ENCODE assay signal across 1 cellular context in genomic region chr2:102034683-102035606, GRCh38.
TF ChIP-seq lines count a peak whose summit lies in the region.

No MANE protein-coding gene starts in this region.

TF ChIP-seq in HepG2, 621 proteins besides CTCF, POLR2A, EP300 and RAD21 (continued from another document and continues in another):
- peak; percentile 52 for TF ChIP-seq TFDP2 (CRISPR knock-in tag; IDR thresholded peaks at IDR 0.05)
- peak; percentile 80 for TF ChIP-seq AGO2 (optimal IDR thresholded peaks at IDR 0.05; ENCODE audit: low read depth, low read length)
- TF ChIP-seq ZFP91 (CRISPR knock-in tag; IDR thresholded peaks at IDR 0.05; ENCODE audit: borderline replicate concordance) = peak; percentile 21; the same call in 1 of the 2 replicates
- no peak for TF ChIP-seq KDM6A (CRISPR knock-in tag; IDR thresholded peaks at IDR 0.05; ENCODE audit: low read depth)
- no peak for TF ChIP-seq HOXA3 (CRISPR knock-in tag; IDR thresholded peaks at IDR 0.05)
- TF ChIP-seq CREM (IDR thresholded peaks at IDR 0.05) = peak; percentile 27; the same call in 1 of the 2 replicates
- no peak for TF ChIP-seq CREM (CRISPR knock-in tag; IDR thresholded peaks at IDR 0.05)
- no peak; a peak in 1 of 4 replicates for TF ChIP-seq HMGXB4 (CRISPR knock-in tag; IDR thresholded peaks at IDR 0.05; ENCODE audit: borderline replicate concordance in 1 of 2, low read depth in 1 of 2)
- no peak for TF ChIP-seq SYNCRIP (IDR thresholded peaks at IDR 0.05; ENCODE audit: insufficient read depth, low read depth, low read length)
- TF ChIP-seq RXRB (CRISPR knock-in tag; IDR thresholded peaks at IDR 0.05; ENCODE audit: borderline replicate concordance) = peak; percentile 50; the same call in 1 of the 2 replicates
- TF ChIP-seq ZNF607 (CRISPR knock-in tag; IDR thresholded peaks at IDR 0.05; ENCODE audit: borderline replicate concordance) = peak; percentile 30; the same call in 1 of the 2 replicates
- no peak for TF ChIP-seq RBAK (CRISPR knock-in tag; IDR thresholded peaks at IDR 0.05)
- TF ChIP-seq ZFP36L1 (CRISPR knock-in tag; IDR thresholded peaks at IDR 0.05) = no peak
- peak; percentile 86; the same call in 1 of the 2 replicates for TF ChIP-seq ZNF567 (CRISPR knock-in tag; IDR thresholded peaks at IDR 0.05; ENCODE audit: borderline replicate concordance)
- TF ChIP-seq ZBTB3 (CRISPR knock-in tag; IDR thresholded peaks at IDR 0.05; ENCODE audit: borderline replicate concordance, low read depth) = 0 out of 2 replicates have a peak, but pooled peaks have one; percentile 8
- TF ChIP-seq ZNF609 (CRISPR knock-in tag; IDR thresholded peaks at IDR 0.05; ENCODE audit: borderline replicate concordance) = peak; percentile 33; the same call in 1 of the 2 replicates
- TF ChIP-seq ZFY (CRISPR knock-in tag; IDR thresholded peaks at IDR 0.05) = 0 out of 2 replicates have a peak, but pooled peaks have one; percentile 11
- no peak for TF ChIP-seq AGO1 (IDR thresholded peaks at IDR 0.05; ENCODE audit: low read depth, low read length, poor library complexity, severe bottlenecking)
- TF ChIP-seq HNF4G (IDR thresholded peaks at IDR 0.05; ENCODE audit: borderline replicate concordance, low read depth, low read length) = peak; percentile 61; the same call in 1 of the 2 replicates
- TF ChIP-seq HNF4G (CRISPR knock-in tag; IDR thresholded peaks at IDR 0.05; ENCODE audit: borderline replicate concordance, low read depth) = no peak
- TF ChIP-seq ZNF766 (CRISPR knock-in tag; IDR thresholded peaks at IDR 0.05; ENCODE audit: borderline replicate concordance) = 0 out of 2 replicates have a peak, but pooled peaks have one; percentile 24
- no peak for TF ChIP-seq ZNF224 (CRISPR knock-in tag; IDR thresholded peaks at IDR 0.05)
- TF ChIP-seq MXD4 (CRISPR knock-in tag; IDR thresholded peaks at IDR 0.05) = no peak
- TF ChIP-seq FOXO1 (CRISPR knock-in tag; IDR thresholded peaks at IDR 0.05) = no peak
- no peak for TF ChIP-seq PRPF4 (IDR thresholded peaks at IDR 0.05; ENCODE audit: low read depth, low read length, poor library complexity, severe bottlenecking)
- TF ChIP-seq TIGD3 (CRISPR knock-in tag; IDR thresholded peaks at IDR 0.05; ENCODE audit: borderline replicate concordance) = no peak
- TF ChIP-seq TBX2 (CRISPR knock-in tag; IDR thresholded peaks at IDR 0.05; ENCODE audit: borderline replicate concordance) = peak; percentile 73
- 0 out of 2 replicates have a peak, but pooled peaks have one; percentile 31 for TF ChIP-seq ZBTB26 (CRISPR knock-in tag; IDR thresholded peaks at IDR 0.05; ENCODE audit: borderline replicate concordance)
- peak; percentile 35; the same call in 1 of the 2 replicates for TF ChIP-seq SOX5 (CRISPR knock-in tag; IDR thresholded peaks at IDR 0.05; ENCODE audit: borderline replicate concordance)
- TF ChIP-seq RARA (CRISPR knock-in tag; IDR thresholded peaks at IDR 0.05) = 0 out of 2 replicates have a peak, but pooled peaks have one; percentile 27
- 0 out of 2 replicates have a peak, but pooled peaks have one; percentile 8 for TF ChIP-seq NFKBIZ (CRISPR knock-in tag; IDR thresholded peaks at IDR 0.05)
- 0 out of 2 replicates have a peak, but pooled peaks have one; percentile 39 for TF ChIP-seq ZNF678 (CRISPR knock-in tag; IDR thresholded peaks at IDR 0.05)
- TF ChIP-seq ZNF740 (CRISPR knock-in tag; IDR thresholded peaks at IDR 0.05) = no peak
- 0 out of 2 replicates have a peak, but pooled peaks have one; percentile 7 for TF ChIP-seq ZBTB43 (CRISPR knock-in tag; conservative IDR thresholded peaks at IDR 0.05)
- 0 out of 2 replicates have a peak, but pooled peaks have one; percentile 47 for TF ChIP-seq PAX8 (CRISPR knock-in tag; IDR thresholded peaks at IDR 0.05; ENCODE audit: borderline replicate concordance)
- TF ChIP-seq ARID5B (CRISPR knock-in tag; IDR thresholded peaks at IDR 0.05) = peak; percentile 32; the same call in 1 of the 2 replicates
